Comparison of ENCODE assay signal across 28 cellular contexts in genomic region chr17:4157618-4158333, GRCh38.
"Had no signal": no experiment of that assay in that cellular context is flagged by ENCODE, and none has a peak within 500 bp of the region (broad histone marks: within the 10 kb centered on the region; RNA-seq: fewer than 3 reads in every experiment).

No MANE protein-coding gene starts in this region.

- H3K27me3 ChIP-seq: adrenal gland, Peyer's patch had no signal

- H3K4me3 Mint-ChIP-seq: activated CD4-positive, alpha-beta T cell treated with anti-CD3 and anti-CD28 coated beads, Interleukin-2, amount 10 ng/mL, durations not matched to agents 24 days and 14 days; activated naive CD4-positive, alpha-beta T cell treated with anti-CD3 and anti-CD28 coated beads, Interleukin-2, amount 10 ng/mL, durations not matched to agents 7 days and 5 days; activated naive CD8-positive, alpha-beta T cell treated with anti-CD3 and anti-CD28 coated beads for 36 hours; activated T-cell treated with anti-CD3 and anti-CD28 coated beads, Interleukin-2, amount 50 U/mL, for 4 hours; activated T-helper 1 cell treated with anti-CD3 and anti-CD28 coated beads, Interleukin-12 subunit alpha, Interleukin-12 subunit beta, Interleukin-2, Interleukin-4 antibody, amounts not matched to agents 30 ng/mL and 10 ng/mL and 1 ng/mL, durations not matched to agents 14 hours and 24 hours and 36 hours; brain; IgD-negative memory B cell had no signal

- DNase-seq: activated CD4-positive, alpha-beta T cell treated with anti-CD3 and anti-CD28 coated beads, Interleukin-2, amount 10 ng/mL, durations not matched to agents 24 days and 14 days; activated CD4-positive, alpha-beta T cell treated with anti-CD3 and anti-CD28 coated beads, Interleukin-2, amount 50 U/mL, for 4 hours; activated CD8-positive, alpha-beta memory T cell treated with anti-CD3 and anti-CD28 coated beads, Interleukin-2, amount 50 U/mL, for 4 hours; activated gamma-delta T cell treated with Interleukin-2 at 50 U/mL for 16 hours; activated naive CD4-positive, alpha-beta T cell treated with anti-CD3 and anti-CD28 coated beads, Interleukin-2, amount 10 ng/mL, durations not matched to agents 7 days and 5 days; activated naive CD8-positive, alpha-beta T cell treated with anti-CD3 and anti-CD28 coated beads for 36 hours; activated T-cell treated with anti-CD3 and anti-CD28 coated beads for 4 hours; activated T-cell treated with anti-CD3 and anti-CD28 coated beads, Interleukin-2, amount 50 U/mL, for 4 hours; adrenal gland; caudate nucleus; cerebellar nuclear complex; Karpas-422; KBM-7; NCI-H1105; NCI-H1417 treated with DMSO at 0.1 percent for 48 hours; NCI-H187 treated with DMSO at 0.1 percent for 48 hours; NCI-H2081; NCI-H345; NCI-H524 treated with DMSO at 0.1 percent for 48 hours; Peyer's patch; RPMI8226; SW 1271; T-helper 1 cell had no signal

- H3K4me1 Mint-ChIP-seq: activated naive CD8-positive, alpha-beta T cell treated with anti-CD3 and anti-CD28 coated beads for 36 hours had no signal

- FAIRE-seq: bronchial epithelial cell, TTC549 had no signal

- H3K27ac ChIP-seq: adrenal gland, Peyer's patch had no signal

- H3K27me3 Mint-ChIP-seq: activated CD4-positive, alpha-beta T cell treated with anti-CD3 and anti-CD28 coated beads, Interleukin-2, amount 10 ng/mL, durations not matched to agents 24 days and 14 days; activated naive CD4-positive, alpha-beta T cell treated with anti-CD3 and anti-CD28 coated beads, Interleukin-2, amount 10 ng/mL, durations not matched to agents 7 days and 5 days; activated naive CD8-positive, alpha-beta T cell treated with anti-CD3 and anti-CD28 coated beads for 36 hours; brain; IgD-negative memory B cell had no signal

- H3K9me3 ChIP-seq: adrenal gland, Peyer's patch had no signal

- ATAC-seq: activated T-cell treated with anti-CD3 and anti-CD28 coated beads, Interleukin-2, amount 50 U/mL, for 4 hours had no signal

- H3K9me3 Mint-ChIP-seq: activated CD4-positive, alpha-beta T cell treated with anti-CD3 and anti-CD28 coated beads, Interleukin-2, amount 10 ng/mL, durations not matched to agents 24 days and 14 days; activated naive CD4-positive, alpha-beta T cell treated with anti-CD3 and anti-CD28 coated beads, Interleukin-2, amount 10 ng/mL, durations not matched to agents 7 days and 5 days; activated naive CD8-positive, alpha-beta T cell treated with anti-CD3 and anti-CD28 coated beads for 36 hours; activated T-cell treated with anti-CD3 and anti-CD28 coated beads, Interleukin-2, amount 50 U/mL, for 4 hours; activated T-helper 1 cell treated with anti-CD3 and anti-CD28 coated beads, Interleukin-12 subunit alpha, Interleukin-12 subunit beta, Interleukin-2, Interleukin-4 antibody, amounts not matched to agents 30 ng/mL and 10 ng/mL and 1 ng/mL, durations not matched to agents 14 hours and 24 hours and 36 hours; brain; IgD-negative memory B cell had no signal

- H3K27ac Mint-ChIP-seq: activated CD4-positive, alpha-beta T cell treated with anti-CD3 and anti-CD28 coated beads, Interleukin-2, amount 10 ng/mL, durations not matched to agents 24 days and 14 days; activated naive CD4-positive, alpha-beta T cell treated with anti-CD3 and anti-CD28 coated beads, Interleukin-2, amount 10 ng/mL, durations not matched to agents 7 days and 5 days; activated naive CD8-positive, alpha-beta T cell treated with anti-CD3 and anti-CD28 coated beads for 36 hours; activated T-helper 1 cell treated with anti-CD3 and anti-CD28 coated beads, Interleukin-12 subunit alpha, Interleukin-12 subunit beta, Interleukin-2, Interleukin-4 antibody, amounts not matched to agents 30 ng/mL and 10 ng/mL and 1 ng/mL, durations not matched to agents 14 hours and 24 hours and 36 hours had no signal

- H3K4me3 ChIP-seq: adrenal gland, Peyer's patch had no signal
